In the genomic region with DNA sequence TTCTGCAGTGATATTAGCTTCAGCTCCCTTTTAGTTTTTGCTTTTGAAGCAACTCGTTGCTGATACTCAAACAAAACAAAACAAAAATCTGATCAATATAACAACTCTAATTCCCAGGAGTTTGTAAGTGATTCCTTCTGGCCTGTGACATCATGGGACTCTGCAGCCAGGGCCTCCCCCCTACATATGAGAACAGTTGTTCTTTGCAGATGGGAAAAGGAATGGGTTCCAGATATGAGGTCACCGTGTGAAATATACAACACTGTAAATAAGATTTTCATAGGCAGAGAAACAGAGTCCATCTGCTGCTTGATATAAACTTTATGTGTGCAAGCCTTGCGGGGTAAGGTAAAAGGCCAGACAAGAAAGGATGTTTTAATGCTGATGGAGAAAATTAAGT, we compare ENCODE assay signal across 14 cellular contexts. TPM values are rescaled to one million over a fixed set of nuclear protein-coding genes. Genes with fewer than 3 reads are reported as not detected.
DNase-seq lines count a peak whose midpoint lies in the region; ATAC-seq and TF ChIP-seq lines count a peak whose summit lies in the region.
"Had no signal": no experiment of that assay in that cellular context is flagged by ENCODE, and none has a peak within 500 bp of the region (broad histone marks: within the 10 kb centered on the region; RNA-seq: fewer than 3 reads in every experiment).

No MANE protein-coding gene starts in this region.

- H3K27ac ChIP-seq in AG04450 (ENCODE audit: low read depth, low read length), result no peak overlapping the region
- H3K27ac ChIP-seq: BLaER1, GM23248 had no signal

- H3K27me3 ChIP-seq in AG04450 (ENCODE audit: control insufficient read depth, insufficient read depth, low read length), result no peaks in the 10 kb centered on the region
- H3K27me3 ChIP-seq: BLaER1 had no signal

- DNase-seq in AG04450 (ENCODE audit: low read depth, low spot score) (peak; percentile 18), Ammon's horn (ENCODE audit: low spot score) (peak; percentile 24), T-helper 17 cell (no peak), globus pallidus (ENCODE audit: low spot score) (peak; percentile 49), NCI-H1105 (lab: John Stamatoyannopoulos, UW) (no peak), cortex of kidney (lab: John Stamatoyannopoulos, UW) (no peak), endothelial cell (ENCODE audit: low spot score) (no peak)
- DNase-seq in activated CD4-positive, alpha-beta T cell treated with anti-CD3 and anti-CD28 coated beads for 1 hour, result no peak
- DNase-seq: Calu3, DMS153, DMS79 treated with DMSO at 0.1 percent for 48 hours, EL, GM23248 had no signal

- TF ChIP-seq CTCF in AG04450 (IDR thresholded peaks at IDR 0.05; ENCODE audit: low read depth, low read length) (no peak), endothelial cell (IDR thresholded peaks at IDR 0.05; ENCODE audit: unreplicated experiment) (no peak)

- H3K4me3 Mint-ChIP-seq in T-helper 17 cell (no peak overlapping the region), endothelial cell (ENCODE audit: unreplicated experiment) (no peak overlapping the region)

- H3K4me1 Mint-ChIP-seq in T-helper 17 cell, result peaks cover 22% of the 10 kb centered on the region
- peaks cover 3% of the 10 kb centered on the region for H3K4me1 Mint-ChIP-seq in endothelial cell (ENCODE audit: unreplicated experiment)

- H3K36me3 Mint-ChIP-seq in T-helper 17 cell (ENCODE audit: low read depth) (peaks cover 9% of the 10 kb centered on the region), endothelial cell (ENCODE audit: low read depth, unreplicated experiment) (peaks cover 8% of the 10 kb centered on the region)

- H3K27ac Mint-ChIP-seq in T-helper 17 cell (peak overlapping the region; percentile 29), endothelial cell (ENCODE audit: unreplicated experiment) (no peak overlapping the region)

- H3K9me3 Mint-ChIP-seq in endothelial cell (ENCODE audit: unreplicated experiment), result no peaks in the 10 kb centered on the region

- CTCF ChIA-PET in AG04450 (lab: Charles Lee), result no interaction called here

- no peak overlapping the region for H3K4me3 ChIP-seq in AG04450 (ENCODE audit: low read depth, low read length)
- H3K4me3 ChIP-seq: BLaER1, GM23248 had no signal

- H3K9me3 ChIP-seq in AG04450 (ENCODE audit: control insufficient read depth, insufficient read depth, low read length), result no peaks in the 10 kb centered on the region
- no peaks in the 10 kb centered on the region for H3K9me3 ChIP-seq in T-helper 17 cell (ENCODE audit: control insufficient read depth, low read length, poor library complexity, severe bottlenecking)
- H3K9me3 ChIP-seq: BLaER1 had no signal

- ATAC-seq in T-helper 17 cell, result no peak

- H3K27me3 Mint-ChIP-seq in T-helper 17 cell (no peaks in the 10 kb centered on the region), endothelial cell (ENCODE audit: unreplicated experiment) (no peaks in the 10 kb centered on the region)

- POLR2A ChIA-PET in AG04450 (lab: Yijun Ruan, JAX), result interaction anchor here (1.3 kb wide), 1 partner anchor 57 kb away, joined by 3 read pairs; a partner anchor contains a TSS

RNA-seq across cellular contexts. Expression of a gene that starts 56.7 kb away (rescaled TPM):
- polyA plus RNA-seq in AG04450 (2011; rRNA removed), result 8.2 and 9.9 TPM in 2 replicates
- 11.3 and 15.2 TPM in 2 replicates for polyA minus RNA-seq in AG04450 (2011; rRNA and poly(A)+ RNA removed)
- total RNA-seq in T-helper 17 cell, result 10 to 100 TPM; 55.5 to 67.2 TPM
- 42.1 TPM for total RNA-seq in endothelial cell (ENCODE audit: unreplicated experiment)

Comparison
In these comparisons a context has a peak if more than half of its experiments do, and no peak if none do; other contexts are left out.
1. DNase-seq: peak in AG04450 (single experiment), Ammon's horn (single experiment) and globus pallidus (single experiment); none in T-helper 17 cell (0 of 3), NCI-H1105 (single experiment), activated CD4-positive, alpha-beta T cell treated with anti-CD3 and anti-CD28 coated beads for 1 hour (single experiment), cortex of kidney (single experiment) and endothelial cell (single experiment).